Comparison of ENCODE assay signal across 9 cellular contexts in genomic region chr20:32574296-32575226, GRCh38. TPM values are rescaled to one million over a fixed set of nuclear protein-coding genes. Genes with fewer than 3 reads are reported as not detected.
A peak's percentile ranks its signal among the peaks of the same experiment; 100 is the strongest.
DNase-seq lines count a peak whose midpoint lies in the region; ATAC-seq, FAIRE-seq and TF ChIP-seq lines count a peak whose summit lies in the region.
"Had no signal": no experiment of that assay in that cellular context is flagged by ENCODE, and none has a peak within 500 bp of the region (broad histone marks: within the 10 kb centered on the region; RNA-seq: fewer than 3 reads in every experiment).

No MANE protein-coding gene starts in this region.

- no peak for ATAC-seq in HG02852 (IDR thresholded peaks at IDR 0.05; ENCODE audit: unreplicated experiment)

- H3K4me3 ChIP-seq in astrocyte (ENCODE audit: insufficient read depth, low read depth, low read length) (no peak overlapping the region), muscle layer of duodenum (ENCODE audit: low read depth in 1 of 2, low read length in 2 of 2) (peak overlapping the region in 1 of 2 donors; percentile 11)

- H3K9me3 Mint-ChIP-seq in astrocyte (ENCODE audit: unreplicated experiment), result no peaks in the 10 kb centered on the region

- H3K4me2 ChIP-seq in astrocyte (ENCODE audit: low read length), result peak overlapping the region; percentile 70

- H3K9me3 ChIP-seq in astrocyte (ENCODE audit: insufficient read depth, low read depth, low read length) (no peaks in the 10 kb centered on the region), muscle layer of duodenum (ENCODE audit: control insufficient read depth in 1 of 2, low read length in 2 of 2) (no peaks in the 10 kb centered on the region)

- no peak for TF ChIP-seq CTCF in astrocyte (IDR thresholded peaks at IDR 0.05; ENCODE audit: insufficient read depth, low read depth, low read length)

- no peaks in the 10 kb centered on the region for H3K79me2 ChIP-seq in astrocyte (ENCODE audit: insufficient read depth, low read length)

- H3K36me3 ChIP-seq in astrocyte (ENCODE audit: insufficient read depth, low read length) (no peaks in the 10 kb centered on the region), muscle layer of duodenum (ENCODE audit: control insufficient read depth in 1 of 2, insufficient read depth in 2 of 2, low read length in 2 of 2) (no peaks in the 10 kb centered on the region)

- peak overlapping the region; percentile 59 for H2AFZ ChIP-seq in astrocyte (ENCODE audit: low read depth, low read length)

- H3K27me3 Mint-ChIP-seq in astrocyte (ENCODE audit: low read depth, unreplicated experiment), result peaks cover 10% of the 10 kb centered on the region

- H3K4me1 ChIP-seq in astrocyte (ENCODE audit: insufficient read depth, low read length), result peaks cover 21% of the 10 kb centered on the region
- peaks cover 0 to 6% of the 10 kb centered on the region in 2 donors for H3K4me1 ChIP-seq in muscle layer of duodenum (ENCODE audit: control insufficient read depth in 1 of 2, insufficient read depth in 2 of 2, low read length in 2 of 2)

- no peak overlapping the region for H3K27ac Mint-ChIP-seq in astrocyte (ENCODE audit: unreplicated experiment)

- H4K20me1 ChIP-seq in astrocyte (ENCODE audit: insufficient read depth, low read length), result peaks cover 2% of the 10 kb centered on the region

- peaks cover 2% of the 10 kb centered on the region for H3K4me1 Mint-ChIP-seq in astrocyte (ENCODE audit: low read depth, unreplicated experiment)

- H3K9ac ChIP-seq in astrocyte (ENCODE audit: low read length), result peak overlapping the region; percentile 58

- peak overlapping the region; percentile 40 for H3K27ac ChIP-seq in astrocyte (ENCODE audit: low read depth, low read length)
- H3K27ac ChIP-seq in muscle layer of duodenum (ENCODE audit: low read length), result peak overlapping the region; percentile 16

- no peak for FAIRE-seq in astrocyte (lab: Jason Lieb, UNC)
- FAIRE-seq: keratinocyte had no signal

- DNase-seq in GM04503 (ENCODE audit: low read depth), result peak; percentile 25
- DNase-seq in OCI-M1 (lab: John Stamatoyannopoulos, UW), result peak; percentile 51
- peak; percentile 84 for DNase-seq in astrocyte (ENCODE audit: low read depth)
- DNase-seq in epidermal melanocyte (ENCODE audit: insufficient read length, low spot score), result no peak
- DNase-seq in COLO668 (lab: John Stamatoyannopoulos, UW; ENCODE audit: unreplicated experiment), result no peak
- DNase-seq in DMS114 treated with DMSO at 0.1 percent for 48 hours (lab: John Stamatoyannopoulos, UW; ENCODE audit: unreplicated experiment), result no peak

- no peak overlapping the region for H3K4me3 Mint-ChIP-seq in astrocyte (ENCODE audit: unreplicated experiment)

- H3K27me3 ChIP-seq in astrocyte (ENCODE audit: insufficient read depth, low read length) (no peaks in the 10 kb centered on the region), muscle layer of duodenum (ENCODE audit: low read depth, low read length) (no peaks in the 10 kb centered on the region)

- no peaks in the 10 kb centered on the region for H3K36me3 Mint-ChIP-seq in astrocyte (ENCODE audit: low read depth, unreplicated experiment)

RNA-seq across cellular contexts. Expression of gene NOL4L, which starts 10.6 kb away (rescaled TPM):
- total RNA-seq in astrocyte, result 35.5 and 43.0 TPM in 2 replicates

Comparison
In these comparisons a context has a peak if more than half of its experiments do, and no peak if none do; other contexts are left out.
1. DNase-seq: peak in GM04503 (single experiment), OCI-M1 (single experiment) and astrocyte (single experiment); none in epidermal melanocyte (single experiment), COLO668 (single experiment) and DMS114 treated with DMSO at 0.1 percent for 48 hours (single experiment).